ENCODE assay signal across 8 cellular contexts in the genomic region with DNA sequence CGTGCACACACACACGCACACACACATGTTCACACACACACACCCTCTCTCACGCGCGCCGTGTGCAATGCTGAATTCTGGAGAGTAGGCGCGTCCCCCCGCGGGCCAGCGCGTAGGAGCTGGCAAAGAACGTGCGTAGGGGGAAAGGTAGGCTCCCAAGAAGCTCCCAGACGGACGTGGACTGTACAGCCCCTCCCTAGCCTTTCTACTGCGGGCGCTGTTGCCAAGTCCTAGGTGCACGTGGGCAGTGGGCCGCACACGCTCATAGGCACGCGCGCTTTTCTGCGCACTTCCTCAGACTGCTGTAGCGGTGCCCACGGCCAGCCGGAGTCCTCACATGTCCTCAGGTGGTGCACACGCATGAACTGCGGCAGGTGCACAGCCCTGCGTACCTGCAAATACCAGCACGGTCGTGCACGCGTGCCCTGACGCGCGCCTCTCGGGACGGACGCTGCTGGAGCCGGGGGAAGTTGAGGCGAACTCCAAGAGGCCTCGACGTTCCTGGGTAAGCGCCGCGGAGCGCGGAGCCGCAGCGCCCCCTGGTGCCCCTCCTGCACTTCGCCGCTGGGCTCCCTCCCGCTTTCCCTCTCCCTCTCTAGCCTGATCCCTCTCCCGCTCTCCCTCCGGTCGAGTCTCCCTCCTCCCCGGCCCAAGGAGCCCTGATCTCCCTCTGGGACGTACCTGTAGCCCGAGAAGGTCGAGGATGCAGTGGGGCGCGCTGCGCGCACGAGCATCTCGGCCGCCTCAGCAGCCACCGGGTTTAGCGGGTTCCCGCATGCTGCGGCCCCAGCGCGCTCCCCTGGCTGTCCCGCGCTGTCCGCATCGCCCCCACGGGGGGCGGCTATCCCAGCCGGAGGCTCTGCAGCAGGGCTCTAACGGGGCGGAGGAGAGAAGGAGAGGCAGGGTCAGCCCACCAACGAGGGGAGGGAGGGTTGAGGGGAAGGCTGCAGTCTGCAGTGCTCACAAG. TPM values are rescaled to one million over a fixed set of nuclear protein-coding genes. Genes with fewer than 3 reads are reported as not detected.
DNase-seq lines count a peak whose midpoint lies in the region; ATAC-seq, FAIRE-seq and TF ChIP-seq lines count a peak whose summit lies in the region.

No MANE protein-coding gene starts in this region.

- DNase-seq in GM19239 (ENCODE audit: insufficient read length, low spot score) (peak; percentile 70), MG63 (peak; percentile 68), germinal center (ENCODE audit: low spot score) (peak; percentile 72), upper lobe of right lung (peak; percentile 83)
- peak; percentile 50 for DNase-seq in activated naive CD4-positive, alpha-beta T cell treated with anti-CD3 and anti-CD28 coated beads for 36 hours

- peaks cover 16% of the 10 kb centered on the region for H3K4me1 Mint-ChIP-seq in activated naive CD4-positive, alpha-beta T cell treated with anti-CD3 and anti-CD28 coated beads for 36 hours (ENCODE audit: low read depth)

- TF ChIP-seq CTCF in C4-2B (conservative IDR thresholded peaks at IDR 0.05): peak; percentile 91
- TF ChIP-seq CTCF in upper lobe of right lung (IDR thresholded peaks at IDR 0.05): peak; percentile 89

- H3K36me3 Mint-ChIP-seq in activated naive CD4-positive, alpha-beta T cell treated with anti-CD3 and anti-CD28 coated beads for 36 hours (ENCODE audit: low read depth): no peaks in the 10 kb centered on the region

- H3K27ac ChIP-seq in C4-2B (no peak overlapping the region), upper lobe of right lung (no peak overlapping the region)

- FAIRE-seq in GM19239 (lab: Jason Lieb, UNC): peak; percentile 78

- H3K36me3 ChIP-seq in MG63: no peaks in the 10 kb centered on the region
- no peaks in the 10 kb centered on the region for H3K36me3 ChIP-seq in neuron (ENCODE audit: insufficient read depth, low read length)
- no peaks in the 10 kb centered on the region for H3K36me3 ChIP-seq in upper lobe of right lung

- no peak overlapping the region for H3K4me3 Mint-ChIP-seq in activated naive CD4-positive, alpha-beta T cell treated with anti-CD3 and anti-CD28 coated beads for 36 hours

- H3K27me3 ChIP-seq in MG63: peaks cover 22% of the 10 kb centered on the region
- peaks cover 44% of the 10 kb centered on the region for H3K27me3 ChIP-seq in neuron (ENCODE audit: insufficient read depth, low read length)
- peaks cover 60% of the 10 kb centered on the region for H3K27me3 ChIP-seq in upper lobe of right lung

- no peak overlapping the region for H3K27ac Mint-ChIP-seq in activated naive CD4-positive, alpha-beta T cell treated with anti-CD3 and anti-CD28 coated beads for 36 hours

- no peaks in the 10 kb centered on the region for H3K9me3 Mint-ChIP-seq in activated naive CD4-positive, alpha-beta T cell treated with anti-CD3 and anti-CD28 coated beads for 36 hours

- CTCF ChIA-PET in activated naive CD4-positive, alpha-beta T cell treated with anti-CD3 and anti-CD28 coated beads for 36 hours (lab: Charles Lee): interaction anchor here (0.6 kb wide), 3 partner anchors 73 to 797 kb away, joined by 3 read pairs; no protein-coding TSS in a partner anchor

- H3K4me3 ChIP-seq in MG63 (no peak overlapping the region), neuron (ENCODE audit: low read length) (no peak overlapping the region), upper lobe of right lung (peak overlapping the region; percentile 21)

- intact Hi-C loops in activated naive CD4-positive, alpha-beta T cell treated with anti-CD3 and anti-CD28 coated beads for 36 hours (cut with micrococcal nuclease): loop anchor here (1.0 kb wide), 2 partner anchors 923 to 1042 kb away; no protein-coding TSS in a partner anchor
- intact Hi-C loops in upper lobe of right lung (cut with DNase I): no loop called here

- H2AFZ ChIP-seq in neuron (ENCODE audit: low read depth, low read length): peak overlapping the region; percentile 2

- H3K27me3 Mint-ChIP-seq in activated naive CD4-positive, alpha-beta T cell treated with anti-CD3 and anti-CD28 coated beads for 36 hours (ENCODE audit: low read depth): peaks cover 43% of the 10 kb centered on the region

- H3K9me3 ChIP-seq in MG63 (no peaks in the 10 kb centered on the region), neuron (ENCODE audit: low read length) (no peaks in the 10 kb centered on the region), upper lobe of right lung (no peaks in the 10 kb centered on the region)

- ATAC-seq in upper lobe of right lung: peak; percentile 92
- no peak for ATAC-seq in GM19328 (IDR thresholded peaks at IDR 0.05; ENCODE audit: unreplicated experiment)

- H3K4me1 ChIP-seq in neuron (ENCODE audit: insufficient read depth, low read length): no peaks in the 10 kb centered on the region
- peaks cover 15% of the 10 kb centered on the region for H3K4me1 ChIP-seq in upper lobe of right lung

RNA-seq across cellular contexts. Expression of a gene that starts 0.7 kb away (rescaled TPM):
- not detected in 2 replicates for total RNA-seq in MG63 (2014; rRNA removed; shearing (Covaris generic); ENCODE audit: low replicate concordance)
- total RNA-seq in activated naive CD4-positive, alpha-beta T cell treated with anti-CD3 and anti-CD28 coated beads for 36 hours: not detected
- 0.09 TPM for total RNA-seq in upper lobe of right lung
